In the genomic region with DNA sequence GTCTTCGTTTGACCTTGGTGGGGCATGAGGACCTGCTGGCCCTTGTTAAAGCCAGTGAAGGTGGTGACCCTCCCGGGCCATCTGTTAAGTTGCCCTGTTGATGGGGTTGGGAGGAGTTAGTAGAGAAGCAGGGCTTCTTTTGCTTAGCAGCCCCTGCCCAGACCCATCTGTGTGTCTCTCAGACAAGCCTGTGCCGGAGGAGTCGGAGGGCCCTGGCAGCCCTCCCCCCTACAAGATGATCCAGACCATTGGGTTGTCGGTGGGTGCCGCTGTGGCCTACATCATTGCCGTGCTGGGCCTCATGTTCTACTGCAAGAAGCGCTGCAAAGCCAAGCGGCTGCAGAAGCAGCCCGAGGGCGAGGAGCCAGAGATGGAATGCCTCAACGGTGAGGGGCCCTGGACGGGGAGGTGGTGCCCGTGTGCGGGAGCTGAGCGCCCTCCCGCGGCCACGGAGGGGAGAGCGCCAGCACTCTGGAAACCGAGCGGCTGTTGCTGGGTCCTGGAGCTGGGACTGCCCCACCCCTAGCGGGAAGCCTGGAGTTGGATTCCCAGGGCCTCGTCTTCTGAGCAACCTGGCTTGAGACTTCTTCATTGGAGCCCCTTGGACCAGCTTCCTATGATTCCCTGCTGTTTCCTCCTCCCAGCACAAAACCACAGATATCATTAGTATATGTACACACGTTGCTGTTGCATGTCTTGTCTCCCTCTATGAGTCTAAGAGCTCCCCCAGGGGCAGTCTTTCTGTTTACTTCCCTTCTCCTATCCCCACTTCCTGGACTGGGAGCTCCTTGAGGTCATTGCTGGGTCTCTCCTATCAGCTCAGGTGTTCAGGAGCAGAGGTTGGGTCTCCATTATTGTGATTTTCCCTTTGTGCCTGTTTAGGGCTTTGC, we compare ENCODE assay signal across 1 cellular context.
TF ChIP-seq lines count a peak whose summit lies in the region.

No MANE protein-coding gene starts in this region.

TF ChIP-seq in K562, 482 proteins besides CTCF, POLR2A, EP300 and RAD21 (continued from another document and continues in another):
- TF ChIP-seq, protein P1, sequence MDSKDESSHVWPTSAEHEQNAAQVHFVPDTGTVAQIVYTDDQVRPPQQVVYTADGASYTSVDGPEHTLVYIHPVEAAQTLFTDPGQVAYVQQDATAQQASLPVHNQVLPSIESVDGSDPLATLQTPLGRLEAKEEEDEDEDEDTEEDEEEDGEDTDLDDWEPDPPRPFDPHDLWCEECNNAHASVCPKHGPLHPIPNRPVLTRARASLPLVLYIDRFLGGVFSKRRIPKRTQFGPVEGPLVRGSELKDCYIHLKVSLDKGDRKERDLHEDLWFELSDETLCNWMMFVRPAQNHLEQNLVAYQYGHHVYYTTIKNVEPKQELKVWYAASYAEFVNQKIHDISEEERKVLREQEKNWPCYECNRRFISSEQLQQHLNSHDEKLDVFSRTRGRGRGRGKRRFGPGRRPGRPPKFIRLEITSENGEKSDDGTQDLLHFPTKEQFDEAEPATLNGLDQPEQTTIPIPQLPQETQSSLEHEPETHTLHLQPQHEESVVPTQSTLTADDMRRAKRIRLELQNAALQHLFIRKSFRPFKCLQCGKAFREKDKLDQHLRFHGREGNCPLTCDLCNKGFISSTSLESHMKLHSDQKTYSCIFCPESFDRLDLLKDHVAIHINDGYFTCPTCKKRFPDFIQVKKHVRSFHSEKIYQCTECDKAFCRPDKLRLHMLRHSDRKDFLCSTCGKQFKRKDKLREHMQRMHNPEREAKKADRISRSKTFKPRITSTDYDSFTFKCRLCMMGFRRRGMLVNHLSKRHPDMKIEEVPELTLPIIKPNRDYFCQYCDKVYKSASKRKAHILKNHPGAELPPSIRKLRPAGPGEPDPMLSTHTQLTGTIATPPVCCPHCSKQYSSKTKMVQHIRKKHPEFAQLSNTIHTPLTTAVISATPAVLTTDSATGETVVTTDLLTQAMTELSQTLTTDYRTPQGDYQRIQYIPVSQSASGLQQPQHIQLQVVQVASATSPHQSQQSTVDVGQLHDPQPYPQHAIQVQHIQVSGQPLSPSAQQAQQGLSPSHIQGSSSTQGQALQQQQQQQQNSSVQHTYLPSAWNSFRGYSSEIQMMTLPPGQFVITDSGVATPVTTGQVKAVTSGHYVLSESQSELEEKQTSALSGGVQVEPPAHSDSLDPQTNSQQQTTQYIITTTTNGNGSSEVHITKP (IDR thresholded peaks at IDR 0.05; ENCODE audit: partially characterized antibody), result peak; percentile 41
- TF ChIP-seq ZNF707 (CRISPR knock-in tag; conservative IDR thresholded peaks at IDR 0.05) (no peak), SAFB (IDR thresholded peaks at IDR 0.05; ENCODE audit: borderline replicate concordance, low read depth, low read length) (no peak), CAMTA2 (CRISPR knock-in tag; conservative IDR thresholded peaks at IDR 0.05) (no peak), ZNF76 (CRISPR knock-in tag; IDR thresholded peaks at IDR 0.05; ENCODE audit: borderline replicate concordance) (no peak), ZNF77 (CRISPR knock-in tag; IDR thresholded peaks at IDR 0.05) (no peak), ZFP1 (CRISPR knock-in tag; IDR thresholded peaks at IDR 0.05) (no peak), NR2C2 (CRISPR knock-in tag; IDR thresholded peaks at IDR 0.05) (0 out of 2 replicates have a peak, but pooled peaks have one; percentile 36), NR2C2 (tag; IDR thresholded peaks at IDR 0.05) (no peak), MXI1 (IDR thresholded peaks at IDR 0.05; ENCODE audit: low read depth, low read length) (no peak), ZEB2 (IDR thresholded peaks at IDR 0.05) (no peak), HNRNPLL (IDR thresholded peaks at IDR 0.05; ENCODE audit: low read depth, low read length, poor library complexity, severe bottlenecking) (no peak), PTBP1 (IDR thresholded peaks at IDR 0.05; ENCODE audit: low read depth, low read length) (no peak), POLR2H (tag; IDR thresholded peaks at IDR 0.05; ENCODE audit: low read depth) (no peak), ZNF347 (CRISPR knock-in tag; IDR thresholded peaks at IDR 0.05; ENCODE audit: low read depth) (no peak), PRPF4 (IDR thresholded peaks at IDR 0.05; ENCODE audit: insufficient read depth, low read depth, low read length, poor library complexity, severe bottlenecking) (no peak), BRD9 (IDR thresholded peaks at IDR 0.05; ENCODE audit: low read depth, partially characterized antibody) (no peak), SREBF2 (CRISPR knock-in tag; IDR thresholded peaks at IDR 0.05) (no peak), SMARCE1 (IDR thresholded peaks at IDR 0.05) (no peak), SRSF3 (IDR thresholded peaks at IDR 0.05; ENCODE audit: insufficient read depth, low read length) (no peak), DPF2 (IDR thresholded peaks at IDR 0.05) (no peak), PHF21A (IDR thresholded peaks at IDR 0.05; ENCODE audit: borderline replicate concordance, low read depth) (no peak), ZNF583 (CRISPR knock-in tag; IDR thresholded peaks at IDR 0.05) (no peak), LARP7 (IDR thresholded peaks at IDR 0.05) (no peak), KLF6 (CRISPR knock-in tag; IDR thresholded peaks at IDR 0.05; ENCODE audit: borderline replicate concordance) (no peak), ARID2 (IDR thresholded peaks at IDR 0.05) (peak; percentile 98), ZNF282 (CRISPR knock-in tag; IDR thresholded peaks at IDR 0.05) (no peak), STAG1 (CRISPR knock-in tag; IDR thresholded peaks at IDR 0.05; ENCODE audit: borderline replicate concordance) (peak; percentile 94), KLF16 (IDR thresholded peaks at IDR 0.05) (0 out of 2 replicates have a peak, but pooled peaks have one; percentile 53), ZNF551 (CRISPR knock-in tag; IDR thresholded peaks at IDR 0.05) (no peak), STAT5B (CRISPR knock-in tag; IDR thresholded peaks at IDR 0.05) (no peak), TEAD4 (IDR thresholded peaks at IDR 0.05; ENCODE audit: low read length) (0 out of 2 replicates have a peak, but pooled peaks have one; percentile 18), TEAD4 (CRISPR knock-in tag; IDR thresholded peaks at IDR 0.05; ENCODE audit: borderline replicate concordance) (no peak), ZFX (CRISPR knock-in tag; IDR thresholded peaks at IDR 0.05) (0 out of 2 replicates have a peak, but pooled peaks have one; percentile 14), HDGF (IDR thresholded peaks at IDR 0.05) (peak; percentile 94), ZNF197 (CRISPR knock-in tag; IDR thresholded peaks at IDR 0.05; ENCODE audit: low read depth) (no peak), FOXK1 (CRISPR knock-in tag; IDR thresholded peaks at IDR 0.05; ENCODE audit: borderline replicate concordance) (no peak), FOXJ2 (tag; IDR thresholded peaks at IDR 0.05) (0 out of 2 replicates have a peak, but pooled peaks have one; percentile 30), ZNF431 (CRISPR knock-in tag; IDR thresholded peaks at IDR 0.05) (no peak)
- TF ChIP-seq, protein P2, sequence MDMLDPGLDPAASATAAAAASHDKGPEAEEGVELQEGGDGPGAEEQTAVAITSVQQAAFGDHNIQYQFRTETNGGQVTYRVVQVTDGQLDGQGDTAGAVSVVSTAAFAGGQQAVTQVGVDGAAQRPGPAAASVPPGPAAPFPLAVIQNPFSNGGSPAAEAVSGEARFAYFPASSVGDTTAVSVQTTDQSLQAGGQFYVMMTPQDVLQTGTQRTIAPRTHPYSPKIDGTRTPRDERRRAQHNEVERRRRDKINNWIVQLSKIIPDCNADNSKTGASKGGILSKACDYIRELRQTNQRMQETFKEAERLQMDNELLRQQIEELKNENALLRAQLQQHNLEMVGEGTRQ (CRISPR knock-in tag; IDR thresholded peaks at IDR 0.05), result no peak
- TF ChIP-seq, protein P3, sequence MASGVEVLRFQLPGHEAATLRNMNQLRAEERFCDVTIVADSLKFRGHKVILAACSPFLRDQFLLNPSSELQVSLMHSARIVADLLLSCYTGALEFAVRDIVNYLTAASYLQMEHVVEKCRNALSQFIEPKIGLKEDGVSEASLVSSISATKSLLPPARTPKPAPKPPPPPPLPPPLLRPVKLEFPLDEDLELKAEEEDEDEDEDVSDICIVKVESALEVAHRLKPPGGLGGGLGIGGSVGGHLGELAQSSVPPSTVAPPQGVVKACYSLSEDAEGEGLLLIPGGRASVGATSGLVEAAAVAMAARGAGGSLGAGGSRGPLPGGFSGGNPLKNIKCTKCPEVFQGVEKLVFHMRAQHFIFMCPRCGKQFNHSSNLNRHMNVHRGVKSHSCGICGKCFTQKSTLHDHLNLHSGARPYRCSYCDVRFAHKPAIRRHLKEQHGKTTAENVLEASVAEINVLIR (CRISPR knock-in tag; IDR thresholded peaks at IDR 0.05), result no peak
- TF ChIP-seq, protein P4, sequence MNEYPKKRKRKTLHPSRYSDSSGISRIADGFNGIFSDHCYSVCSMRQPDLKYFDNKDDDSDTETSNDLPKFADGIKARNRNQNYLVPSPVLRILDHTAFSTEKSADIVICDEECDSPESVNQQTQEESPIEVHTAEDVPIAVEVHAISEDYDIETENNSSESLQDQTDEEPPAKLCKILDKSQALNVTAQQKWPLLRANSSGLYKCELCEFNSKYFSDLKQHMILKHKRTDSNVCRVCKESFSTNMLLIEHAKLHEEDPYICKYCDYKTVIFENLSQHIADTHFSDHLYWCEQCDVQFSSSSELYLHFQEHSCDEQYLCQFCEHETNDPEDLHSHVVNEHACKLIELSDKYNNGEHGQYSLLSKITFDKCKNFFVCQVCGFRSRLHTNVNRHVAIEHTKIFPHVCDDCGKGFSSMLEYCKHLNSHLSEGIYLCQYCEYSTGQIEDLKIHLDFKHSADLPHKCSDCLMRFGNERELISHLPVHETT (CRISPR knock-in tag; conservative IDR thresholded peaks at IDR 0.05 in 1 of 2, IDR thresholded peaks at IDR 0.05 in 1 of 2), result 0 out of 4 replicates have a peak, but pooled peaks of 1 of the 2 experiments have one; percentile 36
- TF ChIP-seq, protein P5, sequence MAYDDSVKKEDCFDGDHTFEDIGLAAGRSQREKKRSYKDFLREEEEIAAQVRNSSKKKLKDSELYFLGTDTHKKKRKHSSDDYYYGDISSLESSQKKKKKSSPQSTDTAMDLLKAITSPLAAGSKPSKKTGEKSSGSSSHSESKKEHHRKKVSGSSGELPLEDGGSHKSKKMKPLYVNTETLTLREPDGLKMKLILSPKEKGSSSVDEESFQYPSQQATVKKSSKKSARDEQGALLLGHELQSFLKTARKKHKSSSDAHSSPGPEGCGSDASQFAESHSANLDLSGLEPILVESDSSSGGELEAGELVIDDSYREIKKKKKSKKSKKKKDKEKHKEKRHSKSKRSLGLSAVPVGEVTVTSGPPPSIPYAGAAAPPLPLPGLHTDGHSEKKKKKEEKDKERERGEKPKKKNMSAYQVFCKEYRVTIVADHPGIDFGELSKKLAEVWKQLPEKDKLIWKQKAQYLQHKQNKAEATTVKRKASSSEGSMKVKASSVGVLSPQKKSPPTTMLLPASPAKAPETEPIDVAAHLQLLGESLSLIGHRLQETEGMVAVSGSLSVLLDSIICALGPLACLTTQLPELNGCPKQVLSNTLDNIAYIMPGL (CRISPR knock-in tag; IDR thresholded peaks at IDR 0.05), result no peak
- TF ChIP-seq, protein P6, sequence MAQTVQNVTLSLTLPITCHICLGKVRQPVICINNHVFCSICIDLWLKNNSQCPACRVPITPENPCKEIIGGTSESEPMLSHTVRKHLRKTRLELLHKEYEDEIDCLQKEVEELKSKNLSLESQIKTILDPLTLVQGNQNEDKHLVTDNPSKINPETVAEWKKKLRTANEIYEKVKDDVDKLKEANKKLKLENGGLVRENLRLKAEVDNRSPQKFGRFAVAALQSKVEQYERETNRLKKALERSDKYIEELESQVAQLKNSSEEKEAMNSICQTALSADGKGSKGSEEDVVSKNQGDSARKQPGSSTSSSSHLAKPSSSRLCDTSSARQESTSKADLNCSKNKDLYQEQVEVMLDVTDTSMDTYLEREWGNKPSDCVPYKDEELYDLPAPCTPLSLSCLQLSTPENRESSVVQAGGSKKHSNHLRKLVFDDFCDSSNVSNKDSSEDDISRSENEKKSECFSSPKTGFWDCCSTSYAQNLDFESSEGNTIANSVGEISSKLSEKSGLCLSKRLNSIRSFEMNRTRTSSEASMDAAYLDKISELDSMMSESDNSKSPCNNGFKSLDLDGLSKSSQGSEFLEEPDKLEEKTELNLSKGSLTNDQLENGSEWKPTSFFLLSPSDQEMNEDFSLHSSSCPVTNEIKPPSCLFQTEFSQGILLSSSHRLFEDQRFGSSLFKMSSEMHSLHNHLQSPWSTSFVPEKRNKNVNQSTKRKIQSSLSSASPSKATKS (CRISPR knock-in tag; IDR thresholded peaks at IDR 0.05), result no peak
- TF ChIP-seq, protein P7, sequence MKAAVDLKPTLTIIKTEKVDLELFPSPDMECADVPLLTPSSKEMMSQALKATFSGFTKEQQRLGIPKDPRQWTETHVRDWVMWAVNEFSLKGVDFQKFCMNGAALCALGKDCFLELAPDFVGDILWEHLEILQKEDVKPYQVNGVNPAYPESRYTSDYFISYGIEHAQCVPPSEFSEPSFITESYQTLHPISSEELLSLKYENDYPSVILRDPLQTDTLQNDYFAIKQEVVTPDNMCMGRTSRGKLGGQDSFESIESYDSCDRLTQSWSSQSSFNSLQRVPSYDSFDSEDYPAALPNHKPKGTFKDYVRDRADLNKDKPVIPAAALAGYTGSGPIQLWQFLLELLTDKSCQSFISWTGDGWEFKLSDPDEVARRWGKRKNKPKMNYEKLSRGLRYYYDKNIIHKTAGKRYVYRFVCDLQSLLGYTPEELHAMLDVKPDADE (conservative IDR thresholded peaks at IDR 0.05; ENCODE audit: control insufficient read depth, low read depth, low read length), result peak; percentile 70
- TF ChIP-seq, protein P8, sequence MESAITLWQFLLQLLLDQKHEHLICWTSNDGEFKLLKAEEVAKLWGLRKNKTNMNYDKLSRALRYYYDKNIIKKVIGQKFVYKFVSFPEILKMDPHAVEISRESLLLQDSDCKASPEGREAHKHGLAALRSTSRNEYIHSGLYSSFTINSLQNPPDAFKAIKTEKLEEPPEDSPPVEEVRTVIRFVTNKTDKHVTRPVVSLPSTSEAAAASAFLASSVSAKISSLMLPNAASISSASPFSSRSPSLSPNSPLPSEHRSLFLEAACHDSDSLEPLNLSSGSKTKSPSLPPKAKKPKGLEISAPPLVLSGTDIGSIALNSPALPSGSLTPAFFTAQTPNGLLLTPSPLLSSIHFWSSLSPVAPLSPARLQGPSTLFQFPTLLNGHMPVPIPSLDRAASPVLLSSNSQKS (CRISPR knock-in tag; IDR thresholded peaks at IDR 0.05), result no peak
- TF ChIP-seq, protein P9, sequence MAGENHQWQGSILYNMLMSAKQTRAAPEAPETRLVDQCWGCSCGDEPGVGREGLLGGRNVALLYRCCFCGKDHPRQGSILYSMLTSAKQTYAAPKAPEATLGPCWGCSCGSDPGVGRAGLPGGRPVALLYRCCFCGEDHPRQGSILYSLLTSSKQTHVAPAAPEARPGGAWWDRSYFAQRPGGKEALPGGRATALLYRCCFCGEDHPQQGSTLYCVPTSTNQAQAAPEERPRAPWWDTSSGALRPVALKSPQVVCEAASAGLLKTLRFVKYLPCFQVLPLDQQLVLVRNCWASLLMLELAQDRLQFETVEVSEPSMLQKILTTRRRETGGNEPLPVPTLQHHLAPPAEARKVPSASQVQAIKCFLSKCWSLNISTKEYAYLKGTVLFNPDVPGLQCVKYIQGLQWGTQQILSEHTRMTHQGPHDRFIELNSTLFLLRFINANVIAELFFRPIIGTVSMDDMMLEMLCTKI (IDR thresholded peaks at IDR 0.05; ENCODE audit: partially characterized antibody), result no peak
